ENCODE assay signal across 19 cellular contexts in genomic region chr5:132546108-132546507, GRCh38. TPM values are rescaled to one million over a fixed set of nuclear protein-coding genes. Genes with fewer than 3 reads are reported as not detected.
DNase-seq lines count a peak whose midpoint lies in the region; ATAC-seq and TF ChIP-seq lines count a peak whose summit lies in the region.
"Had no signal": no experiment of that assay in that cellular context is flagged by ENCODE, and none has a peak within 500 bp of the region (broad histone marks: within the 10 kb centered on the region; RNA-seq: fewer than 3 reads in every experiment).

No MANE protein-coding gene starts in this region.

- no peaks in the 10 kb centered on the region for H3K36me3 Mint-ChIP-seq in activated T-cell treated with anti-CD3 and anti-CD28 coated beads, Interleukin-2, amount 50 U/mL, for 72 hours (ENCODE audit: insufficient read depth in 2 of 2)

- peak; percentile 66 for DNase-seq in activated naive CD4-positive, alpha-beta T cell treated with Interleukin-2 at 50 U/mL for 16 hours
- DNase-seq in activated naive CD4-positive, alpha-beta T cell (lab: John Stamatoyannopoulos, UW), result no peak
- peak; percentile 55 to 64 for DNase-seq in activated T-cell treated with anti-CD3 and anti-CD28 coated beads, Interleukin-2, amount 50 U/mL, for 72 hours
- DNase-seq in stimulated activated CD4-positive, alpha-beta T cell treated with anti-CD3 and anti-CD28 coated beads, Interleukin-15, amount 100 ng/mL, for 48 hours (ENCODE audit: low read depth in 2 of 2), result peak; percentile 48 to 58
- peak in 1 of 2 donors; percentile 57 for DNase-seq in stimulated activated naive CD8-positive, alpha-beta T cell treated with anti-CD3 and anti-CD28 coated beads, Interleukin-15, amount 100 ng/mL, for 72 hours
- DNase-seq in COLO829 (ENCODE audit: low spot score) (no peak), GM13977 (ENCODE audit: low spot score) (no peak)
- DNase-seq: CD4-positive, alpha-beta T cell; cerebellar nuclear complex; HCEC 1CT; head of caudate nucleus; KBM-7; mammary epithelial cell; NCI-H524; Peyer's patch; psoas muscle; SJCRH30; testis had no signal

- H3K4me3 Mint-ChIP-seq in activated T-cell treated with anti-CD3 and anti-CD28 coated beads, Interleukin-2, amount 50 U/mL, for 72 hours, result peak overlapping the region; percentile 11 to 19
- H3K4me3 Mint-ChIP-seq in stimulated activated naive CD8-positive, alpha-beta T cell treated with anti-CD3 and anti-CD28 coated beads, Interleukin-15, amount 100 ng/mL, for 72 hours, result peak overlapping the region in 1 of 2 donors; percentile 31
- H3K4me3 Mint-ChIP-seq: CD4-positive, alpha-beta T cell had no signal

- H3K27me3 Mint-ChIP-seq in activated T-cell treated with anti-CD3 and anti-CD28 coated beads, Interleukin-2, amount 50 U/mL, for 72 hours (ENCODE audit: low read depth), result peaks cover 6% of the 10 kb centered on the region
- peaks cover 3% of the 10 kb centered on the region for H3K27me3 Mint-ChIP-seq in stimulated activated naive CD8-positive, alpha-beta T cell treated with anti-CD3 and anti-CD28 coated beads, Interleukin-15, amount 100 ng/mL, for 72 hours
- H3K27me3 Mint-ChIP-seq: CD4-positive, alpha-beta T cell had no signal

- H3K9me3 Mint-ChIP-seq in activated T-cell treated with anti-CD3 and anti-CD28 coated beads, Interleukin-2, amount 50 U/mL, for 72 hours, result no peaks in the 10 kb centered on the region
- H3K9me3 Mint-ChIP-seq in stimulated activated naive CD8-positive, alpha-beta T cell treated with anti-CD3 and anti-CD28 coated beads, Interleukin-15, amount 100 ng/mL, for 72 hours, result no peaks in the 10 kb centered on the region
- H3K9me3 Mint-ChIP-seq: CD4-positive, alpha-beta T cell had no signal

- in situ Hi-C loops in GM13977 (cut with MboI; ENCODE audit: low pct_unique_long_range_greater_than_20kb, low sequenced_read_pairs, unreplicated experiment), result no loop called here

- H3K4me1 Mint-ChIP-seq in activated T-cell treated with anti-CD3 and anti-CD28 coated beads, Interleukin-2, amount 50 U/mL, for 72 hours (ENCODE audit: low read depth), result peaks cover 40% of the 10 kb centered on the region
- H3K4me1 Mint-ChIP-seq in stimulated activated naive CD8-positive, alpha-beta T cell treated with anti-CD3 and anti-CD28 coated beads, Interleukin-15, amount 100 ng/mL, for 72 hours, result peaks cover 43% of the 10 kb centered on the region

- no peak overlapping the region for H3K27ac Mint-ChIP-seq in activated T-cell treated with anti-CD3 and anti-CD28 coated beads, Interleukin-2, amount 50 U/mL, for 72 hours
- no peak overlapping the region for H3K27ac Mint-ChIP-seq in stimulated activated naive CD8-positive, alpha-beta T cell treated with anti-CD3 and anti-CD28 coated beads, Interleukin-15, amount 100 ng/mL, for 72 hours
- H3K27ac Mint-ChIP-seq: CD4-positive, alpha-beta T cell had no signal

- peak; percentile 88 to 90 for ATAC-seq in activated T-cell treated with anti-CD3 and anti-CD28 coated beads, Interleukin-2, amount 50 U/mL, for 72 hours (replicated peaks in 1 of 2)
- peak; percentile 95 for ATAC-seq in stimulated activated naive CD8-positive, alpha-beta T cell treated with anti-CD3 and anti-CD28 coated beads, Interleukin-15, amount 100 ng/mL, for 72 hours
- ATAC-seq: psoas muscle had no signal

- TF ChIP-seq CTCF in GM13977 (IDR thresholded peaks at IDR 0.05; ENCODE audit: extremely low read depth, insufficient read depth, missing control alignments), result no peak

RNA-seq across cellular contexts. Expression of gene IL5, which starts 2.8 kb away (rescaled TPM):
- total RNA-seq in activated T-cell treated with anti-CD3 and anti-CD28 coated beads, Interleukin-2, amount 50 U/mL, for 72 hours, result 1 to 10 TPM; 1.3 to 2.1 TPM
- total RNA-seq: CD4-positive, alpha-beta T cell; HT1080; mammary epithelial cell; Peyer's patch; psoas muscle; SJCRH30 had no signal

RNA-seq across cellular contexts. Expression of gene RAD50, which starts 10.7 kb away (rescaled TPM):
- 10 to 100 TPM; 42.1 to 46.1 TPM for total RNA-seq in activated T-cell treated with anti-CD3 and anti-CD28 coated beads, Interleukin-2, amount 50 U/mL, for 72 hours

RNA-seq across cellular contexts. Expression of gene IRF1, which starts 55.5 kb away (rescaled TPM):
- 100 to 1,000 TPM; 212 to 226 TPM for total RNA-seq in activated T-cell treated with anti-CD3 and anti-CD28 coated beads, Interleukin-2, amount 50 U/mL, for 72 hours

Comparison
In these comparisons a context has a peak if more than half of its experiments do, and no peak if none do; other contexts are left out.
1. DNase-seq: peak in activated naive CD4-positive, alpha-beta T cell treated with Interleukin-2 at 50 U/mL for 16 hours (single experiment), activated T-cell treated with anti-CD3 and anti-CD28 coated beads, Interleukin-2, amount 50 U/mL, for 72 hours (2 of 2) and stimulated activated CD4-positive, alpha-beta T cell treated with anti-CD3 and anti-CD28 coated beads, Interleukin-15, amount 100 ng/mL, for 48 hours (2 of 2); none in activated naive CD4-positive, alpha-beta T cell (0 of 4), COLO829 (single experiment) and GM13977 (single experiment).